Comparison of ENCODE assay signal across 14 cellular contexts in the genomic region with DNA sequence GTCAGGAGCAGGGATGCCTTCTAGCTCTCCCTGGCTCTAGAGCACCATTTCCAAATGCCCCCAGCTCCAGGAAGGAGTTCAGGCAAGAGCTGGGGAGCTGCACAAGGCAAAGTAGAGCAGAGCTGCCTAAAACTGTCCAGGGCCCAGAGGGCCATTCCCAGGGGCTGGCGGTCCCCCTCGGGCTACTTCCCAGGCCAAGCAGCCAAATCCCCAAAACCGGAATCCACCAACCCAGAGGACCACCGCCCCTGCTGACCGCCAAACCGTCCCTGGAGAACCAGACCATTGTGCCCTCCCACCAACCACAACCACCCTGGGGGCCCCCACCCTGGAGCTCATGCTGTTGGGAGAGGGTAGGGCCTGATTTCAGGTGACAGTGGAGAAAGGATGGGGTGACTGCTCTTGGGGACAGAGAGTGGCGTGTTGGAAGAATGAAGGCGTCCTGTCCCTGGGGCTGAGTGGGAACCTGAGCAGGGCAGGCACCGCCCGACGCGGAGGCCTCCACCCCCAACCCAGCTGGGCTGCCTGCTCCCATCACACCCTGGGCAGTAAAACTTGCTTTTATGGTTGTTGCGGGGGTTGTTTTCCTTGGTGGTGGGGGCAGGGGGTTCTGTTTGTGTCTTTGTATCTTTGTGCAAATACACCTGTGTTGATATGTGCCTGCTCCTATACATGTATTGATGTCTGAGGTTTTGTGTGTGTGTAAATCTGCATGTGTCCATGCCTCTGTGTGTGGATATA. TPM values are rescaled to one million over a fixed set of nuclear protein-coding genes. Genes with fewer than 3 reads are reported as not detected.
DNase-seq lines count a peak whose midpoint lies in the region; ATAC-seq and TF ChIP-seq lines count a peak whose summit lies in the region.
"Had no signal": no experiment of that assay in that cellular context is flagged by ENCODE, and none has a peak within 500 bp of the region (broad histone marks: within the 10 kb centered on the region; RNA-seq: fewer than 3 reads in every experiment).

No MANE protein-coding gene starts in this region.

- peaks cover 16% of the 10 kb centered on the region for H3K27me3 Mint-ChIP-seq in activated T-cell treated with anti-CD3 and anti-CD28 coated beads, Interleukin-2, amount 50 U/mL, for 72 hours (ENCODE audit: low read depth)

- H3K36me3 Mint-ChIP-seq in activated T-cell treated with anti-CD3 and anti-CD28 coated beads, Interleukin-2, amount 50 U/mL, for 72 hours (ENCODE audit: insufficient read depth in 2 of 2): no peaks in the 10 kb centered on the region

- H3K27ac Mint-ChIP-seq in activated T-cell treated with anti-CD3 and anti-CD28 coated beads, Interleukin-2, amount 50 U/mL, for 72 hours: no peak overlapping the region

- no peak for DNase-seq in activated T-cell treated with anti-CD3 and anti-CD28 coated beads, Interleukin-2, amount 50 U/mL, for 72 hours
- DNase-seq in activated T-cell treated with anti-CD3 and anti-CD28 coated beads for 4 hours (no peak), SW480 (ENCODE audit: low spot score) (peak; percentile 54), left colon (peak; percentile 78 to 79), transverse colon (peak; percentile 73), GM19240 (ENCODE audit: insufficient read length, low spot score) (no peak), 8988T (no peak)
- DNase-seq: activated CD4-positive, alpha-beta T cell treated with anti-CD3 and anti-CD28 coated beads for 36 hours; amygdala; NCI-H187; occipital lobe had no signal

- no peak overlapping the region for H3K4me3 ChIP-seq in transverse colon

- no peaks in the 10 kb centered on the region for H3K27me3 ChIP-seq in transverse colon
- H3K27me3 ChIP-seq: BLaER1 had no signal

- TF ChIP-seq CTCF in transverse colon (IDR thresholded peaks at IDR 0.05): no peak

- peaks cover 20 to 58% (median 53%) of the 10 kb centered on the region in 4 donors for H3K4me1 ChIP-seq in transverse colon

- ATAC-seq in activated T-cell treated with anti-CD3 and anti-CD28 coated beads, Interleukin-2, amount 50 U/mL, for 72 hours (replicated peaks in 1 of 2): no peak
- ATAC-seq in left colon: peak; percentile 57
- no peak for ATAC-seq in GM19467 (IDR thresholded peaks at IDR 0.05; ENCODE audit: unreplicated experiment)

- H3K9me3 Mint-ChIP-seq in activated T-cell treated with anti-CD3 and anti-CD28 coated beads, Interleukin-2, amount 50 U/mL, for 72 hours: no peaks in the 10 kb centered on the region

- peak overlapping the region; percentile 85 to 97 (median 90) for H3K27ac ChIP-seq in transverse colon

- in situ Hi-C loops in transverse colon (cut with MboI; ENCODE audit: low pct_ligation_motif_present in 1 of 4, low pct_unique_long_range_greater_than_20kb in 1 of 4, low sequenced_read_pairs in 3 of 4): loop anchor here in 3 of 4 donors (10.0 to 25.0 kb wide), 4 partner anchors 288 to 718 kb away; partner anchors contain the start of gene KRT84 (in 2 of the 3)

- 62% methylated on average over 13 of the region's 13 CpGs; no CpG with 5 or more reads in 1 of the 2 donors for WGBS in transverse colon (ENCODE audit: low coverage in 1 of 2), 2 donors

- H3K9me3 ChIP-seq in transverse colon: no peaks in the 10 kb centered on the region
- H3K9me3 ChIP-seq: BLaER1 had no signal

- TF ChIP-seq POLR2A in transverse colon (IDR thresholded peaks at IDR 0.05): peak; percentile 51

- H3K36me3 ChIP-seq in transverse colon: no peaks in the 10 kb centered on the region
- H3K36me3 ChIP-seq: BLaER1 had no signal

- peak overlapping the region; percentile 45 to 77 for H3K4me3 Mint-ChIP-seq in activated T-cell treated with anti-CD3 and anti-CD28 coated beads, Interleukin-2, amount 50 U/mL, for 72 hours

- intact Hi-C loops in left colon (cut with DNase I, micrococcal nuclease): no loop called here
- intact Hi-C loops in transverse colon (cut with DNase I; ENCODE audit: low total_unique reads): loop anchor here (5.0 to 10.0 kb wide), 3 partner anchors 291 to 642 kb away; no protein-coding TSS in a partner anchor

- H3K4me1 Mint-ChIP-seq in activated T-cell treated with anti-CD3 and anti-CD28 coated beads, Interleukin-2, amount 50 U/mL, for 72 hours (ENCODE audit: low read depth): peaks cover 31% of the 10 kb centered on the region

- peak; percentile 14 for TF ChIP-seq EP300 in transverse colon (IDR thresholded peaks at IDR 0.05; ENCODE audit: low read depth)

RNA-seq across cellular contexts. Expression of gene KRT78, which starts 24.0 kb away (rescaled TPM):
- not detected for total RNA-seq in activated T-cell treated with anti-CD3 and anti-CD28 coated beads, Interleukin-2, amount 50 U/mL, for 72 hours
- total RNA-seq in left colon (not detected), transverse colon (not detected)
- total RNA-seq: activated CD4-positive, alpha-beta T cell treated with anti-CD3 and anti-CD28 coated beads for 36 hours; temporal lobe had no signal

RNA-seq across cellular contexts. Expression of gene KRT8, which starts 32.1 kb away (rescaled TPM):
- total RNA-seq in activated T-cell treated with anti-CD3 and anti-CD28 coated beads, Interleukin-2, amount 50 U/mL, for 72 hours: under 1 TPM; 0.65 TPM
- total RNA-seq in left colon (1,000 to 10,000 TPM; 4,047 to 4,291 TPM), transverse colon (1,000 to 10,000 TPM; 1,016 to 3,505 (median 2,245) TPM)
- total RNA-seq: occipital lobe had no signal

RNA-seq across cellular contexts. Expression of gene KRT79, which starts 38.7 kb away (rescaled TPM):
- total RNA-seq in activated T-cell treated with anti-CD3 and anti-CD28 coated beads, Interleukin-2, amount 50 U/mL, for 72 hours: under 1 TPM; 0.19 to 0.26 TPM
- not detected for total RNA-seq in left colon
- not detected for total RNA-seq in transverse colon
- total RNA-seq: occipital lobe, temporal lobe had no signal

RNA-seq across cellular contexts. Expression of gene KRT4, which starts 58.9 kb away (rescaled TPM):
- under 1 TPM in 1 of 2 donors, not detected in 1; 0.10 TPM for total RNA-seq in activated T-cell treated with anti-CD3 and anti-CD28 coated beads, Interleukin-2, amount 50 U/mL, for 72 hours
- total RNA-seq in left colon (not detected), transverse colon (not detected)
- total RNA-seq: activated CD4-positive, alpha-beta T cell treated with anti-CD3 and anti-CD28 coated beads for 36 hours; temporal lobe had no signal

Comparison
In these comparisons a context has a peak if more than half of its experiments do, and no peak if none do; other contexts are left out.
1. DNase-seq: peak in SW480 (single experiment), left colon (2 of 2) and transverse colon (single experiment); none in activated T-cell treated with anti-CD3 and anti-CD28 coated beads, Interleukin-2, amount 50 U/mL, for 72 hours (0 of 2), activated T-cell treated with anti-CD3 and anti-CD28 coated beads for 4 hours (single experiment), GM19240 (single experiment) and 8988T (single experiment).
2. RNA of gene KRT8, which starts 32.1 kb away (total RNA-seq): 4,047 to 4,291 TPM in left colon and 1,016 to 3,505 TPM in transverse colon; 0.65 TPM in activated T-cell treated with anti-CD3 and anti-CD28 coated beads, Interleukin-2, amount 50 U/mL, for 72 hours; every median in the first group is over 100 times any median in the second.